11 cellular contexts compared by ENCODE assay signal in genomic region chr18:48872234-48873145, GRCh38.
A peak's percentile ranks its signal among the peaks of the same experiment; 100 is the strongest.
DNase-seq lines count a peak whose midpoint lies in the region; ATAC-seq, FAIRE-seq and TF ChIP-seq lines count a peak whose summit lies in the region.
"Had no signal": no experiment of that assay in that cellular context is flagged by ENCODE, and none has a peak within 500 bp of the region (broad histone marks: within the 10 kb centered on the region; RNA-seq: fewer than 3 reads in every experiment).

No MANE protein-coding gene starts in this region.

- H3K79me2 ChIP-seq in astrocyte (ENCODE audit: insufficient read depth, low read length) = no peaks in the 10 kb centered on the region

- H2BK120ac ChIP-seq in IMR-90 (ENCODE audit: low read depth, low read length) = peak overlapping the region; percentile 73

- peak overlapping the region; percentile 34 for H2BK5ac ChIP-seq in IMR-90 (ENCODE audit: low read depth, low read length, poor library complexity, severe bottlenecking)

- H2AK5ac ChIP-seq in IMR-90 (ENCODE audit: low read depth, low read length) = peak overlapping the region; percentile 83

- intact Hi-C loops in IMR-90 (cut with micrococcal nuclease) (no loop called here), left ventricle myocardium inferior (cut with micrococcal nuclease) (no loop called here), right lobe of liver (cut with DNase I) (loop anchor here in 1 of 2 donors (10.0 kb wide), 1 partner anchor 122 kb away; no protein-coding TSS in a partner anchor)

- H3K27me3 Mint-ChIP-seq in astrocyte (ENCODE audit: low read depth, unreplicated experiment) = no peaks in the 10 kb centered on the region

- peak overlapping the region in 1 of 2 experiments; percentile 66; a peak in 1 of 4 replicates for H4K8ac ChIP-seq in IMR-90 (ENCODE audit: low read depth in 2 of 2, low read length in 2 of 2)

- H3K27ac ChIP-seq in IMR-90 (ENCODE audit: insufficient read depth, low read length) = no peak overlapping the region
- H3K27ac ChIP-seq in astrocyte (ENCODE audit: low read depth, low read length) = peak overlapping the region; percentile 75
- peak overlapping the region; percentile 79 for H3K27ac ChIP-seq in mesodermal cell (ENCODE audit: low read depth, low read length, severe bottlenecking)
- H3K27ac ChIP-seq in left ventricle myocardium inferior (replicated peaks) = no peak overlapping the region
- no peak overlapping the region for H3K27ac ChIP-seq in right lobe of liver
- H3K27ac ChIP-seq: VCaP had no signal

- TF ChIP-seq CTCF in IMR-90 (conservative IDR thresholded peaks at IDR 0.05; ENCODE audit: low read depth, low read length) = no peak
- TF ChIP-seq CTCF in astrocyte (IDR thresholded peaks at IDR 0.05; ENCODE audit: insufficient read depth, low read depth, low read length) = no peak
- TF ChIP-seq CTCF in left ventricle myocardium inferior (IDR thresholded peaks at IDR 0.05; ENCODE audit: borderline replicate concordance) = no peak
- no peak for TF ChIP-seq CTCF in right lobe of liver (IDR thresholded peaks at IDR 0.05)

- H2AK9ac ChIP-seq in IMR-90 (replicated peaks; ENCODE audit: low read depth, low read length, poor library complexity) = no peak overlapping the region

- peak overlapping the region; percentile 83 for H4K91ac ChIP-seq in IMR-90 (ENCODE audit: insufficient read depth, low read depth, low read length)

- 53% methylated on average over 2 of the region's 20 CpGs; no CpG with 5 or more reads in 1 of the 2 experiments for WGBS in IMR-90 (ENCODE audit: extremely low coverage in 2 of 2, insufficient read length in 1 of 2), 2 experiments
- 88 to 94% methylated on average over 15 to 19 of the region's 20 CpGs for WGBS in mesodermal cell (ENCODE audit: insufficient coverage in 2 of 2), 2 experiments
- 75% methylated on average over 12 of the region's 20 CpGs for WGBS in right lobe of liver (ENCODE audit: insufficient coverage, low coverage, low lambda C conversion rate, missing lambda C conversion rate)

- no peak for TF ChIP-seq POLR2A in IMR-90 (IDR thresholded peaks at IDR 0.05; ENCODE audit: low read depth, low read length)
- TF ChIP-seq POLR2A in right lobe of liver (IDR thresholded peaks at IDR 0.05) = no peak

- DNase-seq in AG20443 (ENCODE audit: low spot score) = peak; percentile 52
- peak; percentile 45 for DNase-seq in IMR-90
- peak; percentile 63 for DNase-seq in astrocyte (ENCODE audit: low read depth)
- no peak for DNase-seq in OCI-M2 (lab: John Stamatoyannopoulos, UW; ENCODE audit: unreplicated experiment)
- no peak for DNase-seq in NCI-H226
- DNase-seq in left ventricle myocardium inferior = no peak
- DNase-seq in right lobe of liver = no peak
- DNase-seq: activated gamma-delta T cell treated with Interleukin-2 at 50 U/mL for 16 hours, DMS79 had no signal

- peaks cover 2% of the 10 kb centered on the region for H3K36me3 Mint-ChIP-seq in astrocyte (ENCODE audit: low read depth, unreplicated experiment)

- CTCF ChIA-PET in IMR-90 (lab: Yijun Ruan, JAX) = no interaction called here

- H3K9me3 ChIP-seq in IMR-90 (ENCODE audit: control insufficient read depth, insufficient read depth, low read length) = no peaks in the 10 kb centered on the region
- no peaks in the 10 kb centered on the region for H3K9me3 ChIP-seq in astrocyte (ENCODE audit: insufficient read depth, low read depth, low read length)
- no peaks in the 10 kb centered on the region for H3K9me3 ChIP-seq in mesodermal cell (ENCODE audit: control insufficient read depth, low read length)
- H3K9me3 ChIP-seq in left ventricle myocardium inferior (replicated peaks) = no peaks in the 10 kb centered on the region
- no peaks in the 10 kb centered on the region for H3K9me3 ChIP-seq in right lobe of liver

- no peak overlapping the region for H3K56ac ChIP-seq in IMR-90 (ENCODE audit: extremely low read depth, insufficient read depth, low read length)

- H3K4me3 Mint-ChIP-seq in astrocyte (ENCODE audit: unreplicated experiment) = peak overlapping the region; percentile 23

- ATAC-seq in IMR-90 (ENCODE audit: low read depth) (no peak), right lobe of liver (no peak)

- dilution Hi-C loops in IMR-90 (cut with HindIII; ENCODE audit: low sequenced_read_pairs, unreplicated experiment) = no loop called here

- H3K9me1 ChIP-seq in IMR-90 (ENCODE audit: insufficient read depth, low read length) = peaks cover 21% of the 10 kb centered on the region

- in situ Hi-C loops in IMR-90 (cut with MboI; ENCODE audit: low sequenced_read_pairs) = no loop called here

- H4K20me1 ChIP-seq in IMR-90 (ENCODE audit: insufficient read depth, low read length) (no peaks in the 10 kb centered on the region), astrocyte (ENCODE audit: insufficient read depth, low read length) (no peaks in the 10 kb centered on the region)

- peak overlapping the region; percentile 53 for H3K23ac ChIP-seq in IMR-90 (ENCODE audit: low read depth, low read length)

- H2AFZ ChIP-seq in IMR-90 (replicated peaks; ENCODE audit: low read length, poor library complexity) (peak overlapping the region; percentile 24), astrocyte (ENCODE audit: low read depth, low read length) (no peak overlapping the region)

- H2BK20ac ChIP-seq in IMR-90 (ENCODE audit: low read depth, low read length) = peak overlapping the region; percentile 93

- H2BK15ac ChIP-seq in IMR-90 (ENCODE audit: low read depth, low read length) = peak overlapping the region; percentile 69; the same call in 2 of the 3 replicates

- peak overlapping the region; percentile 96 for H3K27ac Mint-ChIP-seq in astrocyte (ENCODE audit: unreplicated experiment)

- H3K4me1 ChIP-seq in IMR-90 (ENCODE audit: control insufficient read depth, insufficient read depth, low read length) (peaks cover 14% of the 10 kb centered on the region), astrocyte (ENCODE audit: insufficient read depth, low read length) (peaks cover 29% of the 10 kb centered on the region), mesodermal cell (ENCODE audit: control insufficient read depth, insufficient read depth, low read length, poor library complexity, severe bottlenecking) (peaks cover 35% of the 10 kb centered on the region), left ventricle myocardium inferior (peaks cover 9% of the 10 kb centered on the region), right lobe of liver (no peaks in the 10 kb centered on the region)

- FAIRE-seq in astrocyte (lab: Jason Lieb, UNC) = no peak

- peak overlapping the region; percentile 54 for H3K18ac ChIP-seq in IMR-90 (ENCODE audit: low read depth, low read length)

- peaks cover 0 to 3% of the 10 kb centered on the region in 2 experiments; a peak in 1 of 4 replicates for H3K79me1 ChIP-seq in IMR-90 (ENCODE audit: low read depth in 1 of 2, low read length in 2 of 2)

- H3K27me3 ChIP-seq in IMR-90 (ENCODE audit: control insufficient read depth, insufficient read depth, low read length) (no peaks in the 10 kb centered on the region), astrocyte (ENCODE audit: insufficient read depth, low read length) (no peaks in the 10 kb centered on the region), left ventricle myocardium inferior (ENCODE audit: low read depth) (no peaks in the 10 kb centered on the region), right lobe of liver (no peaks in the 10 kb centered on the region)

- H3K9me3 Mint-ChIP-seq in astrocyte (ENCODE audit: unreplicated experiment) = no peaks in the 10 kb centered on the region

- H3K14ac ChIP-seq in IMR-90 (replicated peaks; ENCODE audit: low read depth, low read length) = peak overlapping the region; percentile 67; the same call in 1 of the 2 replicates

- peak overlapping the region; percentile 74 for H3K4ac ChIP-seq in IMR-90 (ENCODE audit: low read depth, low read length)

- H3K4me2 ChIP-seq in IMR-90 (ENCODE audit: low read depth, low read length) (no peak overlapping the region), astrocyte (ENCODE audit: low read length) (peak overlapping the region; percentile 54)

- POLR2A ChIA-PET in IMR-90 (lab: Charles Lee; ENCODE audit: unreplicated experiment) = no interaction called here

- H3K36me3 ChIP-seq in IMR-90 (ENCODE audit: control insufficient read depth, insufficient read depth, low read length) (no peaks in the 10 kb centered on the region), astrocyte (ENCODE audit: insufficient read depth, low read length) (no peaks in the 10 kb centered on the region), mesodermal cell (ENCODE audit: control insufficient read depth, insufficient read depth, low read length) (no peaks in the 10 kb centered on the region), left ventricle myocardium inferior (no peaks in the 10 kb centered on the region), right lobe of liver (no peaks in the 10 kb centered on the region)

- no peak overlapping the region for H3K4me3 ChIP-seq in IMR-90 (ENCODE audit: insufficient read depth, low read depth, low read length)
- H3K4me3 ChIP-seq in astrocyte (ENCODE audit: insufficient read depth, low read depth, low read length) = no peak overlapping the region
- no peak overlapping the region for H3K4me3 ChIP-seq in mesodermal cell (ENCODE audit: extremely low read depth, insufficient read depth, low read length, poor library complexity, severe bottlenecking)
- H3K4me3 ChIP-seq in left ventricle myocardium inferior = no peak overlapping the region
- H3K4me3 ChIP-seq in right lobe of liver = no peak overlapping the region

- H4K5ac ChIP-seq in IMR-90 (ENCODE audit: low read depth, low read length) = peak overlapping the region; percentile 16; the same call in 1 of the 2 replicates

- no TSS peak for BruUV-seq in IMR-90 (replicated peaks; lab: Mats Ljungman, UMichigan)

- no peak for TF ChIP-seq RAD21 in IMR-90 (IDR thresholded peaks at IDR 0.05; ENCODE audit: low read length)

- peaks cover 40% of the 10 kb centered on the region for H3K4me1 Mint-ChIP-seq in astrocyte (ENCODE audit: low read depth, unreplicated experiment)

- H3K9ac ChIP-seq in IMR-90 (ENCODE audit: low read depth, low read length) (no peak overlapping the region), astrocyte (ENCODE audit: low read length) (peak overlapping the region; percentile 47)

TF ChIP-seq in IMR-90, 13 proteins besides CTCF, POLR2A, EP300 and RAD21:
- TF ChIP-seq CEBPB (IDR thresholded peaks at IDR 0.05; ENCODE audit: low read depth, low read length) (no peak), ELK1 (IDR thresholded peaks at IDR 0.05; ENCODE audit: borderline replicate concordance, low read depth, low read length) (no peak), CHD1 (IDR thresholded peaks at IDR 0.05; ENCODE audit: low read depth, low read length) (no peak), FOS (IDR thresholded peaks at IDR 0.05; ENCODE audit: low read depth, low read length) (0 out of 2 replicates have a peak, but pooled peaks have one; percentile 34), NFE2L2 (IDR thresholded peaks at IDR 0.05; ENCODE audit: low read depth, low read length) (no peak)
TF ChIP-seq in IMR-90: peak in this region for 1.

Comparison
In these comparisons a context has a peak if more than half of its experiments do, and no peak if none do; other contexts are left out.
1. DNase-seq: peak in AG20443 (single experiment), IMR-90 (single experiment) and astrocyte (single experiment); none in OCI-M2 (single experiment), NCI-H226 (single experiment), left ventricle myocardium inferior (single experiment) and right lobe of liver (0 of 3).
2. H3K27ac ChIP-seq: peak in astrocyte (single experiment) and mesodermal cell (single experiment); none in IMR-90 (single experiment), left ventricle myocardium inferior (single experiment) and right lobe of liver (0 of 3).